Comparison of ENCODE assay signal across 1 cellular context in the genomic region with DNA sequence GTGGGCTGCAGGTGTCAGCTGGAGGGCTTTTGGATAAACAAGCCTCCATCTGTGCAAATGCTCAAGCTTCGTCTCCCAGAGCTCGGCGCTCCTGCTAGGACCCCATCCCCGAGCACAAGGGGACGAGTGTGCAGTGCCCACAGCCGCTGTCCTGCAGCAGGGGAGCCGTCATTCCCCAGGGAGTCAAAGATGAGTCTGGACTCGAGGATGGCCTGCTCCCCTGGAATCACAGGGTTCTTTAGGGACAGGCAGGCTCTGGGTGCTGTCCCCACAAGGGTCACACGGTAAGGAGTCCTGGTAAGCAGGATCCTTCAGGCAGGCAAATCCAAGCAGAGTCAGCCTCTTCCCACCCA.
TF ChIP-seq lines count a peak whose summit lies in the region.

No MANE protein-coding gene starts in this region.

TF ChIP-seq in GM23338, 12 proteins besides CTCF, POLR2A, EP300 and RAD21 (continued from another document):
- TF ChIP-seq, protein P1, sequence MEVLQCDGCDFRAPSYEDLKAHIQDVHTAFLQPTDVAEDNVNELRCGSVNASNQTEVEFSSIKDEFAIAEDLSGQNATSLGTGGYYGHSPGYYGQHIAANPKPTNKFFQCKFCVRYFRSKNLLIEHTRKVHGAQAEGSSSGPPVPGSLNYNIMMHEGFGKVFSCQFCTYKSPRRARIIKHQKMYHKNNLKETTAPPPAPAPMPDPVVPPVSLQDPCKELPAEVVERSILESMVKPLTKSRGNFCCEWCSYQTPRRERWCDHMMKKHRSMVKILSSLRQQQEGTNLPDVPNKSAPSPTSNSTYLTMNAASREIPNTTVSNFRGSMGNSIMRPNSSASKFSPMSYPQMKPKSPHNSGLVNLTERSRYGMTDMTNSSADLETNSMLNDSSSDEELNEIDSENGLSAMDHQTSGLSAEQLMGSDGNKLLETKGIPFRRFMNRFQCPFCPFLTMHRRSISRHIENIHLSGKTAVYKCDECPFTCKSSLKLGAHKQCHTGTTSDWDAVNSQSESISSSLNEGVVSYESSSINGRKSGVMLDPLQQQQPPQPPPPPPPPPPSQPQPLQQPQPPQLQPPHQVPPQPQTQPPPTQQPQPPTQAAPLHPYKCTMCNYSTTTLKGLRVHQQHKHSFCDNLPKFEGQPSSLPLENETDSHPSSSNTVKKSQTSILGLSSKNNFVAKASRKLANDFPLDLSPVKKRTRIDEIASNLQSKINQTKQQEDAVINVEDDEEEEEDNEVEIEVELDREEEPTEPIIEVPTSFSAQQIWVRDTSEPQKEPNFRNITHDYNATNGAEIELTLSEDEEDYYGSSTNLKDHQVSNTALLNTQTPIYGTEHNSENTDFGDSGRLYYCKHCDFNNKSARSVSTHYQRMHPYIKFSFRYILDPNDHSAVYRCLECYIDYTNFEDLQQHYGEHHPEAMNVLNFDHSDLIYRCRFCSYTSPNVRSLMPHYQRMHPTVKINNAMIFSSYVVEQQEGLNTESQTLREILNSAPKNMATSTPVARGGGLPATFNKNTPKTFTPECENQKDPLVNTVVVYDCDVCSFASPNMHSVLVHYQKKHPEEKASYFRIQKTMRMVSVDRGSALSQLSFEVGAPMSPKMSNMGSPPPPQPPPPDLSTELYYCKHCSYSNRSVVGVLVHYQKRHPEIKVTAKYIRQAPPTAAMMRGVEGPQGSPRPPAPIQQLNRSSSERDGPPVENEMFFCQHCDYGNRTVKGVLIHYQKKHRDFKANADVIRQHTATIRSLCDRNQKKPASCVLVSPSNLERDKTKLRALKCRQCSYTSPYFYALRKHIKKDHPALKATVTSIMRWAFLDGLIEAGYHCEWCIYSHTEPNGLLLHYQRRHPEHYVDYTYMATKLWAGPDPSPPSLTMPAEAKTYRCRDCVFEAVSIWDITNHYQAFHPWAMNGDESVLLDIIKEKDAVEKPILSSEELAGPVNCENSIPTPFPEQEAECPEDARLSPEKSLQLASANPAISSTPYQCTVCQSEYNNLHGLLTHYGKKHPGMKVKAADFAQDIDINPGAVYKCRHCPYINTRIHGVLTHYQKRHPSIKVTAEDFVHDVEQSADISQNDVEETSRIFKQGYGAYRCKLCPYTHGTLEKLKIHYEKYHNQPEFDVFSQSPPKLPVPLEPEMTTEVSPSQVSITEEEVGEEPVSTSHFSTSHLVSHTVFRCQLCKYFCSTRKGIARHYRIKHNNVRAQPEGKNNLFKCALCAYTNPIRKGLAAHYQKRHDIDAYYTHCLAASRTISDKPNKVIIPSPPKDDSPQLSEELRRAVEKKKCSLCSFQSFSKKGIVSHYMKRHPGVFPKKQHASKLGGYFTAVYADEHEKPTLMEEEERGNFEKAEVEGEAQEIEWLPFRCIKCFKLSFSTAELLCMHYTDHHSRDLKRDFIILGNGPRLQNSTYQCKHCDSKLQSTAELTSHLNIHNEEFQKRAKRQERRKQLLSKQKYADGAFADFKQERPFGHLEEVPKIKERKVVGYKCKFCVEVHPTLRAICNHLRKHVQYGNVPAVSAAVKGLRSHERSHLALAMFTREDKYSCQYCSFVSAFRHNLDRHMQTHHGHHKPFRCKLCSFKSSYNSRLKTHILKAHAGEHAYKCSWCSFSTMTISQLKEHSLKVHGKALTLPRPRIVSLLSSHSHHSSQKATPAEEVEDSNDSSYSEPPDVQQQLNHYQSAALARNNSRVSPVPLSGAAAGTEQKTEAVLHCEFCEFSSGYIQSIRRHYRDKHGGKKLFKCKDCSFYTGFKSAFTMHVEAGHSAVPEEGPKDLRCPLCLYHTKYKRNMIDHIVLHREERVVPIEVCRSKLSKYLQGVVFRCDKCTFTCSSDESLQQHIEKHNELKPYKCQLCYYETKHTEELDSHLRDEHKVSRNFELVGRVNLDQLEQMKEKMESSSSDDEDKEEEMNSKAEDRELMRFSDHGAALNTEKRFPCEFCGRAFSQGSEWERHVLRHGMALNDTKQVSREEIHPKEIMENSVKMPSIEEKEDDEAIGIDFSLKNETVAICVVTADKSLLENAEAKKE (CRISPR knock-in tag; IDR thresholded peaks at IDR 0.05), result no peak
- TF ChIP-seq POLR2AphosphoS5 (IDR thresholded peaks at IDR 0.05; ENCODE audit: low read depth) (no peak), EZH2phosphoT487 (IDR thresholded peaks at IDR 0.05; ENCODE audit: unreplicated experiment) (no peak)
